8 cellular contexts compared by ENCODE assay signal in genomic region chr1:50368179-50369007, GRCh38. TPM values are rescaled to one million over a fixed set of nuclear protein-coding genes. Genes with fewer than 3 reads are reported as not detected.
DNase-seq lines count a peak whose midpoint lies in the region; ATAC-seq and TF ChIP-seq lines count a peak whose summit lies in the region.

No MANE protein-coding gene starts in this region.

- intact Hi-C loops in head of caudate nucleus (cut with DNase I): loop anchor here (5.0 kb wide), 1 partner anchor 364 kb away; no protein-coding TSS in a partner anchor

- no peak for ATAC-seq in HG03097 (IDR thresholded peaks at IDR 0.05; ENCODE audit: low FRiP score, unreplicated experiment)

- in situ Hi-C loops in GM13977 (cut with MboI; ENCODE audit: low pct_unique_long_range_greater_than_20kb, low sequenced_read_pairs, unreplicated experiment): no loop called here

- no peak overlapping the region for H3K4me3 ChIP-seq in retinal pigment epithelial cell (ENCODE audit: low read length)

- peak; percentile 67 for TF ChIP-seq CTCF in GM13977 (IDR thresholded peaks at IDR 0.05; ENCODE audit: extremely low read depth, insufficient read depth, missing control alignments)
- peak; percentile 60 for TF ChIP-seq CTCF in retinal pigment epithelial cell (conservative IDR thresholded peaks at IDR 0.05; ENCODE audit: low read depth, low read length)

- DNase-seq in AG20443 (ENCODE audit: low spot score) (peak; percentile 71), GM13977 (ENCODE audit: low spot score) (peak; percentile 61), NCI-H1092 treated with DMSO at 0.1 percent for 48 hours (lab: John Stamatoyannopoulos, UW) (peak; percentile 59), head of caudate nucleus (peak; percentile 19 to 83 (median 56)), retinal pigment epithelial cell (ENCODE audit: low read depth) (no peak), mucosa of gallbladder (ENCODE audit: low spot score) (no peak)
- peak; percentile 8 for DNase-seq in activated CD4-positive, alpha-beta T cell treated with anti-CD3 and anti-CD28 coated beads, Interleukin-2, amount 50 U/mL, for 1 hour

RNA-seq across cellular contexts. Expression of gene DMRTA2, which starts 54.9 kb away (rescaled TPM):
- total RNA-seq in mucosa of gallbladder: not detected

Comparison
In these comparisons a context has a peak if more than half of its experiments do, and no peak if none do; other contexts are left out.
1. DNase-seq: peak in AG20443 (single experiment), GM13977 (single experiment), NCI-H1092 treated with DMSO at 0.1 percent for 48 hours (single experiment), activated CD4-positive, alpha-beta T cell treated with anti-CD3 and anti-CD28 coated beads, Interleukin-2, amount 50 U/mL, for 1 hour (single experiment) and head of caudate nucleus (42 of 42); none in retinal pigment epithelial cell (single experiment) and mucosa of gallbladder (single experiment).